ENCODE assay signal across 1 cellular context in genomic region chr19:15379996-15380647, GRCh38.
A peak's percentile ranks its signal among the peaks of the same experiment; 100 is the strongest.
TF ChIP-seq lines count a peak whose summit lies in the region.

No MANE protein-coding gene starts in this region.

TF ChIP-seq in GM12878, 131 proteins besides CTCF, POLR2A, EP300 and RAD21 (continued from another document and continues in another):
- TF ChIP-seq, protein P1, sequence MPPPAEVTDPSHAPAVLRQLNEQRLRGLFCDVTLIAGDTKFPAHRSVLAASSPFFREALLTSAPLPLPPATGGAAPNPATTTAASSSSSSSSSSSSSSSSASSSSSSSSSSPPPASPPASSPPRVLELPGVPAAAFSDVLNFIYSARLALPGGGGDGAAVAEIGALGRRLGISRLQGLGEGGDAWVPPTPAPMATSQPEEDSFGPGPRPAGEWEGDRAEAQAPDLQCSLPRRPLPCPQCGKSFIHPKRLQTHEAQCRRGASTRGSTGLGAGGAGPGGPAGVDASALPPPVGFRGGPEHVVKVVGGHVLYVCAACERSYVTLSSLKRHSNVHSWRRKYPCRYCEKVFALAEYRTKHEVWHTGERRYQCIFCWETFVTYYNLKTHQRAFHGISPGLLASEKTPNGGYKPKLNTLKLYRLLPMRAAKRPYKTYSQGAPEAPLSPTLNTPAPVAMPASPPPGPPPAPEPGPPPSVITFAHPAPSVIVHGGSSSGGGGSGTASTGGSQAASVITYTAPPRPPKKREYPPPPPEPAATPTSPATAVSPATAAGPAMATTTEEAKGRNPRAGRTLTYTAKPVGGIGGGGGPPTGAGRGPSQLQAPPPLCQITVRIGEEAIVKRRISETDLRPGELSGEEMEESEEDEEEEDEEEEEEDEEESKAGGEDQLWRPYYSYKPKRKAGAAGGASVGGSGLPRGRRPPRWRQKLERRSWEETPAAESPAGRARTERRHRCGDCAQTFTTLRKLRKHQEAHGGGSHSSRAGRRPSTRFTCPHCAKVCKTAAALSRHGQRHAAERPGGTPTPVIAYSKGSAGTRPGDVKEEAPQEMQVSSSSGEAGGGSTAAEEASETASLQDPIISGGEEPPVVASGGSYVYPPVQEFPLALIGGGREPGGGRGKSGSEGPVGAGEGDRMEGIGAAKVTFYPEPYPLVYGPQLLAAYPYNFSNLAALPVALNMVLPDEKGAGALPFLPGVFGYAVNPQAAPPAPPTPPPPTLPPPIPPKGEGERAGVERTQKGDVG (CRISPR knock-in tag; IDR thresholded peaks at IDR 0.05) = no peak
- TF ChIP-seq RFX5 (IDR thresholded peaks at IDR 0.05; ENCODE audit: low read depth, low read length) (no peak), MXI1 (IDR thresholded peaks at IDR 0.05; ENCODE audit: low read depth, low read length) (no peak; the same call in 1 of the 2 replicates), ZBTB40 (IDR thresholded peaks at IDR 0.05; ENCODE audit: borderline replicate concordance) (peak; percentile 86), NR2F1 (conservative IDR thresholded peaks at IDR 0.05) (peak; percentile 78), ZNF207 (IDR thresholded peaks at IDR 0.05; ENCODE audit: borderline replicate concordance) (peak; percentile 36; the same call in 1 of the 2 replicates), BCL11A (IDR thresholded peaks at IDR 0.05; ENCODE audit: low read depth, low read length) (no peak), ZZZ3 (IDR thresholded peaks at IDR 0.05; ENCODE audit: control insufficient read depth, insufficient read length, low read depth) (no peak), IKZF2 (IDR thresholded peaks at IDR 0.05) (no peak), HDGF (IDR thresholded peaks at IDR 0.05) (peak; percentile 86), SRF (IDR thresholded peaks at IDR 0.05; ENCODE audit: low read depth in 2 of 2, low read length in 2 of 2) (0 out of 4 replicates have a peak, but pooled peaks of 1 of the 2 experiments have one; percentile 2), KAT2A (conservative IDR thresholded peaks at IDR 0.05; ENCODE audit: control insufficient read depth, low read depth, low read length) (no peak), CEBPB (IDR thresholded peaks at IDR 0.05; ENCODE audit: borderline replicate concordance in 1 of 2, low read depth in 2 of 2, low read length in 2 of 2) (no peak), TARDBP (IDR thresholded peaks at IDR 0.05; ENCODE audit: borderline replicate concordance) (0 out of 2 replicates have a peak, but pooled peaks have one; percentile 14), ZNF24 (IDR thresholded peaks at IDR 0.05) (0 out of 2 replicates have a peak, but pooled peaks have one; percentile 26), RAD51 (IDR thresholded peaks at IDR 0.05) (no peak), SMARCA5 (IDR thresholded peaks at IDR 0.05) (peak; percentile 80; the same call in 1 of the 2 replicates), MTA2 (IDR thresholded peaks at IDR 0.05; ENCODE audit: low read depth) (no peak), POLR2AphosphoS5 (IDR thresholded peaks at IDR 0.05; ENCODE audit: low read length) (no peak), SP1 (IDR thresholded peaks at IDR 0.05; ENCODE audit: low read depth, low read length) (no peak), SREBF1 (IDR thresholded peaks at IDR 0.05; ENCODE audit: low read length) (no peak), JUNB (IDR thresholded peaks at IDR 0.05) (no peak), POLR2AphosphoS2 (IDR thresholded peaks at IDR 0.05; ENCODE audit: low read depth, low read length) (peak; percentile 46; the same call in 1 of the 2 replicates), TCF3 (IDR thresholded peaks at IDR 0.05; ENCODE audit: borderline replicate concordance, insufficient read depth, low read depth, low read length) (no peak), YBX1 (IDR thresholded peaks at IDR 0.05) (no peak), SIN3A (IDR thresholded peaks at IDR 0.05; ENCODE audit: low read depth, low read length) (no peak; the same call in 1 of the 2 replicates), CHD1 (IDR thresholded peaks at IDR 0.05; ENCODE audit: low read depth, low read length) (no peak), MTA3 (IDR thresholded peaks at IDR 0.05; ENCODE audit: borderline replicate concordance, low read length) (no peak), PAX8 (IDR thresholded peaks at IDR 0.05) (no peak), TAF1 (IDR thresholded peaks at IDR 0.05; ENCODE audit: borderline replicate concordance, low read depth, low read length) (no peak), ASH2L (IDR thresholded peaks at IDR 0.05; ENCODE audit: borderline replicate concordance, low read depth) (no peak), MYC (IDR thresholded peaks at IDR 0.05; ENCODE audit: insufficient read depth, insufficient read length, insufficient replicate concordance, low read length, severe bottlenecking) (no peak), ZNF217 (IDR thresholded peaks at IDR 0.05) (peak; percentile 72; the same call in 1 of the 2 replicates), ZNF384 (IDR thresholded peaks at IDR 0.05; ENCODE audit: borderline replicate concordance, low read depth, low read length) (no peak), MAX (IDR thresholded peaks at IDR 0.05; ENCODE audit: low read depth, low read length) (no peak; the same call in 1 of the 2 replicates), BCLAF1 (IDR thresholded peaks at IDR 0.05) (no peak), HSF1 (IDR thresholded peaks at IDR 0.05; ENCODE audit: low read depth, low read length) (no peak), GABPA (IDR thresholded peaks at IDR 0.05; ENCODE audit: low read depth) (no peak), EED (IDR thresholded peaks at IDR 0.05; ENCODE audit: low read depth) (no peak), LARP7 (IDR thresholded peaks at IDR 0.05) (peak; percentile 90)
- TF ChIP-seq, protein P2, sequence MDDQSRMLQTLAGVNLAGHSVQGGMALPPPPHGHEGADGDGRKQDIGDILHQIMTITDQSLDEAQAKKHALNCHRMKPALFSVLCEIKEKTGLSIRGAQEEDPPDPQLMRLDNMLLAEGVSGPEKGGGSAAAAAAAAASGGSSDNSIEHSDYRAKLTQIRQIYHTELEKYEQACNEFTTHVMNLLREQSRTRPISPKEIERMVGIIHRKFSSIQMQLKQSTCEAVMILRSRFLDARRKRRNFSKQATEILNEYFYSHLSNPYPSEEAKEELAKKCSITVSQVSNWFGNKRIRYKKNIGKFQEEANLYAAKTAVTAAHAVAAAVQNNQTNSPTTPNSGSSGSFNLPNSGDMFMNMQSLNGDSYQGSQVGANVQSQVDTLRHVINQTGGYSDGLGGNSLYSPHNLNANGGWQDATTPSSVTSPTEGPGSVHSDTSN (IDR thresholded peaks at IDR 0.05; ENCODE audit: insufficient replicate concordance, low read depth, low read length) = no peak
- TF ChIP-seq, protein P3, sequence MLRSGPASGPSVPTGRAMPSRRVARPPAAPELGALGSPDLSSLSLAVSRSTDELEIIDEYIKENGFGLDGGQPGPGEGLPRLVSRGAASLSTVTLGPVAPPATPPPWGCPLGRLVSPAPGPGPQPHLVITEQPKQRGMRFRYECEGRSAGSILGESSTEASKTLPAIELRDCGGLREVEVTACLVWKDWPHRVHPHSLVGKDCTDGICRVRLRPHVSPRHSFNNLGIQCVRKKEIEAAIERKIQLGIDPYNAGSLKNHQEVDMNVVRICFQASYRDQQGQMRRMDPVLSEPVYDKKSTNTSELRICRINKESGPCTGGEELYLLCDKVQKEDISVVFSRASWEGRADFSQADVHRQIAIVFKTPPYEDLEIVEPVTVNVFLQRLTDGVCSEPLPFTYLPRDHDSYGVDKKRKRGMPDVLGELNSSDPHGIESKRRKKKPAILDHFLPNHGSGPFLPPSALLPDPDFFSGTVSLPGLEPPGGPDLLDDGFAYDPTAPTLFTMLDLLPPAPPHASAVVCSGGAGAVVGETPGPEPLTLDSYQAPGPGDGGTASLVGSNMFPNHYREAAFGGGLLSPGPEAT (IDR thresholded peaks at IDR 0.05; ENCODE audit: low read depth) = no peak
- TF ChIP-seq, protein P4, sequence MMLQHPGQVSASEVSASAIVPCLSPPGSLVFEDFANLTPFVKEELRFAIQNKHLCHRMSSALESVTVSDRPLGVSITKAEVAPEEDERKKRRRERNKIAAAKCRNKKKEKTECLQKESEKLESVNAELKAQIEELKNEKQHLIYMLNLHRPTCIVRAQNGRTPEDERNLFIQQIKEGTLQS (IDR thresholded peaks at IDR 0.05; ENCODE audit: borderline replicate concordance, extremely low read depth, low read depth, low read length) = no peak
- TF ChIP-seq, protein P5, sequence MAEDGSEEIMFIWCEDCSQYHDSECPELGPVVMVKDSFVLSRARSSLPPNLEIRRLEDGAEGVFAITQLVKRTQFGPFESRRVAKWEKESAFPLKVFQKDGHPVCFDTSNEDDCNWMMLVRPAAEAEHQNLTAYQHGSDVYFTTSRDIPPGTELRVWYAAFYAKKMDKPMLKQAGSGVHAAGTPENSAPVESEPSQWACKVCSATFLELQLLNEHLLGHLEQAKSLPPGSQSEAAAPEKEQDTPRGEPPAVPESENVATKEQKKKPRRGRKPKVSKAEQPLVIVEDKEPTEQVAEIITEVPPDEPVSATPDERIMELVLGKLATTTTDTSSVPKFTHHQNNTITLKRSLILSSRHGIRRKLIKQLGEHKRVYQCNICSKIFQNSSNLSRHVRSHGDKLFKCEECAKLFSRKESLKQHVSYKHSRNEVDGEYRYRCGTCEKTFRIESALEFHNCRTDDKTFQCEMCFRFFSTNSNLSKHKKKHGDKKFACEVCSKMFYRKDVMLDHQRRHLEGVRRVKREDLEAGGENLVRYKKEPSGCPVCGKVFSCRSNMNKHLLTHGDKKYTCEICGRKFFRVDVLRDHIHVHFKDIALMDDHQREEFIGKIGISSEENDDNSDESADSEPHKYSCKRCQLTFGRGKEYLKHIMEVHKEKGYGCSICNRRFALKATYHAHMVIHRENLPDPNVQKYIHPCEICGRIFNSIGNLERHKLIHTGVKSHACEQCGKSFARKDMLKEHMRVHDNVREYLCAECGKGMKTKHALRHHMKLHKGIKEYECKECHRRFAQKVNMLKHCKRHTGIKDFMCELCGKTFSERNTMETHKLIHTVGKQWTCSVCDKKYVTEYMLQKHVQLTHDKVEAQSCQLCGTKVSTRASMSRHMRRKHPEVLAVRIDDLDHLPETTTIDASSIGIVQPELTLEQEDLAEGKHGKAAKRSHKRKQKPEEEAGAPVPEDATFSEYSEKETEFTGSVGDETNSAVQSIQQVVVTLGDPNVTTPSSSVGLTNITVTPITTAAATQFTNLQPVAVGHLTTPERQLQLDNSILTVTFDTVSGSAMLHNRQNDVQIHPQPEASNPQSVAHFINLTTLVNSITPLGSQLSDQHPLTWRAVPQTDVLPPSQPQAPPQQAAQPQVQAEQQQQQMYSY (CRISPR knock-in tag; IDR thresholded peaks at IDR 0.05) = no peak
